In the genomic region with DNA sequence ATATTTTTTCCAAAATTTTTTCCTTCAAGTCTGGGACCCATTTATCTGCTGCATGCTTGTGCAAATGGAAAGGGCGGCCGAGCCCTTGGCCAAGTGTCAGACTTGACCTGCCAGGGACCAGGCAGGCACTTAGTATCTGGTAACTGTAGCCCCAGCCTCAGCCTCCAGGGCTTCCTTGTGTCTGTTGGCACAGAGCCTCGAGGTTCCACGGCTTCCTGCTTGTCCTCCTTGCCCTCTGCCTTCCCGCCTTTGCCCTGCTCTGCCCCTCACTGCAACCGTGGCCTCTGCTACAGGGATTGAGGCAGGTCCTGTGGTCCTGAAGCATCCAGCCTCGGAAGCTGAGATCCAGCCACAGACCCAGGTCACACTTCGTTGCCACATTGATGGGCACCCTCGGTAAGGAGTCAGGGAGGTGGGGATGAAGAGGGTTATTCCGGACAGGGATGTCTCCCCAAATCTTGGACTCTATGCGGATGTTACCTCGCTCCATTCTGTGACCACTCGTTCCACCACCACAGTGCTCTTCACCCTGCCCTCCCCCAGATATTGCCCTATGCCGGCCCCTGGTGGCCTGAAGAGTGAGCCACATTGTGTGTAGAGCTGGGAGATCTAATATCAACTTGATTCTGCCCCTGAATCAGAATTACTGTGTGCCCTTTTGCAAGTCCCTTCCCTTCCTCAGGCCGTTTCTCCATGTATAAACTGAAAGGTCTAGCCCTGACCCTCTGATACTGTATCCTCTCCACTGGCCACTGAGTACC, we compare ENCODE assay signal across 1 cellular context.
TF ChIP-seq lines count a peak whose summit lies in the region.

No MANE protein-coding gene starts in this region.

TF ChIP-seq in GM23338, 12 proteins besides CTCF, POLR2A, EP300 and RAD21 (continued from another document):
- TF ChIP-seq, protein P1, sequence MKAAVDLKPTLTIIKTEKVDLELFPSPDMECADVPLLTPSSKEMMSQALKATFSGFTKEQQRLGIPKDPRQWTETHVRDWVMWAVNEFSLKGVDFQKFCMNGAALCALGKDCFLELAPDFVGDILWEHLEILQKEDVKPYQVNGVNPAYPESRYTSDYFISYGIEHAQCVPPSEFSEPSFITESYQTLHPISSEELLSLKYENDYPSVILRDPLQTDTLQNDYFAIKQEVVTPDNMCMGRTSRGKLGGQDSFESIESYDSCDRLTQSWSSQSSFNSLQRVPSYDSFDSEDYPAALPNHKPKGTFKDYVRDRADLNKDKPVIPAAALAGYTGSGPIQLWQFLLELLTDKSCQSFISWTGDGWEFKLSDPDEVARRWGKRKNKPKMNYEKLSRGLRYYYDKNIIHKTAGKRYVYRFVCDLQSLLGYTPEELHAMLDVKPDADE (IDR thresholded peaks at IDR 0.05), result no peak
- TF ChIP-seq, protein P2, sequence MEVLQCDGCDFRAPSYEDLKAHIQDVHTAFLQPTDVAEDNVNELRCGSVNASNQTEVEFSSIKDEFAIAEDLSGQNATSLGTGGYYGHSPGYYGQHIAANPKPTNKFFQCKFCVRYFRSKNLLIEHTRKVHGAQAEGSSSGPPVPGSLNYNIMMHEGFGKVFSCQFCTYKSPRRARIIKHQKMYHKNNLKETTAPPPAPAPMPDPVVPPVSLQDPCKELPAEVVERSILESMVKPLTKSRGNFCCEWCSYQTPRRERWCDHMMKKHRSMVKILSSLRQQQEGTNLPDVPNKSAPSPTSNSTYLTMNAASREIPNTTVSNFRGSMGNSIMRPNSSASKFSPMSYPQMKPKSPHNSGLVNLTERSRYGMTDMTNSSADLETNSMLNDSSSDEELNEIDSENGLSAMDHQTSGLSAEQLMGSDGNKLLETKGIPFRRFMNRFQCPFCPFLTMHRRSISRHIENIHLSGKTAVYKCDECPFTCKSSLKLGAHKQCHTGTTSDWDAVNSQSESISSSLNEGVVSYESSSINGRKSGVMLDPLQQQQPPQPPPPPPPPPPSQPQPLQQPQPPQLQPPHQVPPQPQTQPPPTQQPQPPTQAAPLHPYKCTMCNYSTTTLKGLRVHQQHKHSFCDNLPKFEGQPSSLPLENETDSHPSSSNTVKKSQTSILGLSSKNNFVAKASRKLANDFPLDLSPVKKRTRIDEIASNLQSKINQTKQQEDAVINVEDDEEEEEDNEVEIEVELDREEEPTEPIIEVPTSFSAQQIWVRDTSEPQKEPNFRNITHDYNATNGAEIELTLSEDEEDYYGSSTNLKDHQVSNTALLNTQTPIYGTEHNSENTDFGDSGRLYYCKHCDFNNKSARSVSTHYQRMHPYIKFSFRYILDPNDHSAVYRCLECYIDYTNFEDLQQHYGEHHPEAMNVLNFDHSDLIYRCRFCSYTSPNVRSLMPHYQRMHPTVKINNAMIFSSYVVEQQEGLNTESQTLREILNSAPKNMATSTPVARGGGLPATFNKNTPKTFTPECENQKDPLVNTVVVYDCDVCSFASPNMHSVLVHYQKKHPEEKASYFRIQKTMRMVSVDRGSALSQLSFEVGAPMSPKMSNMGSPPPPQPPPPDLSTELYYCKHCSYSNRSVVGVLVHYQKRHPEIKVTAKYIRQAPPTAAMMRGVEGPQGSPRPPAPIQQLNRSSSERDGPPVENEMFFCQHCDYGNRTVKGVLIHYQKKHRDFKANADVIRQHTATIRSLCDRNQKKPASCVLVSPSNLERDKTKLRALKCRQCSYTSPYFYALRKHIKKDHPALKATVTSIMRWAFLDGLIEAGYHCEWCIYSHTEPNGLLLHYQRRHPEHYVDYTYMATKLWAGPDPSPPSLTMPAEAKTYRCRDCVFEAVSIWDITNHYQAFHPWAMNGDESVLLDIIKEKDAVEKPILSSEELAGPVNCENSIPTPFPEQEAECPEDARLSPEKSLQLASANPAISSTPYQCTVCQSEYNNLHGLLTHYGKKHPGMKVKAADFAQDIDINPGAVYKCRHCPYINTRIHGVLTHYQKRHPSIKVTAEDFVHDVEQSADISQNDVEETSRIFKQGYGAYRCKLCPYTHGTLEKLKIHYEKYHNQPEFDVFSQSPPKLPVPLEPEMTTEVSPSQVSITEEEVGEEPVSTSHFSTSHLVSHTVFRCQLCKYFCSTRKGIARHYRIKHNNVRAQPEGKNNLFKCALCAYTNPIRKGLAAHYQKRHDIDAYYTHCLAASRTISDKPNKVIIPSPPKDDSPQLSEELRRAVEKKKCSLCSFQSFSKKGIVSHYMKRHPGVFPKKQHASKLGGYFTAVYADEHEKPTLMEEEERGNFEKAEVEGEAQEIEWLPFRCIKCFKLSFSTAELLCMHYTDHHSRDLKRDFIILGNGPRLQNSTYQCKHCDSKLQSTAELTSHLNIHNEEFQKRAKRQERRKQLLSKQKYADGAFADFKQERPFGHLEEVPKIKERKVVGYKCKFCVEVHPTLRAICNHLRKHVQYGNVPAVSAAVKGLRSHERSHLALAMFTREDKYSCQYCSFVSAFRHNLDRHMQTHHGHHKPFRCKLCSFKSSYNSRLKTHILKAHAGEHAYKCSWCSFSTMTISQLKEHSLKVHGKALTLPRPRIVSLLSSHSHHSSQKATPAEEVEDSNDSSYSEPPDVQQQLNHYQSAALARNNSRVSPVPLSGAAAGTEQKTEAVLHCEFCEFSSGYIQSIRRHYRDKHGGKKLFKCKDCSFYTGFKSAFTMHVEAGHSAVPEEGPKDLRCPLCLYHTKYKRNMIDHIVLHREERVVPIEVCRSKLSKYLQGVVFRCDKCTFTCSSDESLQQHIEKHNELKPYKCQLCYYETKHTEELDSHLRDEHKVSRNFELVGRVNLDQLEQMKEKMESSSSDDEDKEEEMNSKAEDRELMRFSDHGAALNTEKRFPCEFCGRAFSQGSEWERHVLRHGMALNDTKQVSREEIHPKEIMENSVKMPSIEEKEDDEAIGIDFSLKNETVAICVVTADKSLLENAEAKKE (CRISPR knock-in tag; IDR thresholded peaks at IDR 0.05), result no peak
- no peak for TF ChIP-seq EZH2 (IDR thresholded peaks at IDR 0.05; ENCODE audit: low read depth, unreplicated experiment)
- no peak for TF ChIP-seq ZNF331 (CRISPR knock-in tag; IDR thresholded peaks at IDR 0.05; ENCODE audit: low read depth)
- TF ChIP-seq POLR2AphosphoS5 (IDR thresholded peaks at IDR 0.05; ENCODE audit: low read depth), result no peak
- TF ChIP-seq STAT1 (IDR thresholded peaks at IDR 0.05; ENCODE audit: unreplicated experiment), result no peak
- no peak for TF ChIP-seq EZH2phosphoT487 (IDR thresholded peaks at IDR 0.05; ENCODE audit: unreplicated experiment)
